29 cellular contexts compared by ENCODE assay signal in genomic region chr1:229203991-229204632, GRCh38.
DNase-seq lines count a peak whose midpoint lies in the region; ATAC-seq and TF ChIP-seq lines count a peak whose summit lies in the region.
"Had no signal": no experiment of that assay in that cellular context is flagged by ENCODE, and none has a peak within 500 bp of the region (broad histone marks: within the 10 kb centered on the region; RNA-seq: fewer than 3 reads in every experiment).

No MANE protein-coding gene starts in this region.

- H3K36me3 ChIP-seq in neural progenitor cell = no peaks in the 10 kb centered on the region
- H3K36me3 ChIP-seq in vagina = no peaks in the 10 kb centered on the region
- no peaks in the 10 kb centered on the region for H3K36me3 ChIP-seq in transverse colon
- H3K36me3 ChIP-seq: esophagus muscularis mucosa, gastrocnemius medialis, MG63 had no signal

- H3K9me3 ChIP-seq in right cardiac atrium (ENCODE audit: control insufficient read depth, low read length) (no peaks in the 10 kb centered on the region), neural progenitor cell (ENCODE audit: low read depth) (no peaks in the 10 kb centered on the region), vagina (no peaks in the 10 kb centered on the region), transverse colon (no peaks in the 10 kb centered on the region)
- H3K9me3 ChIP-seq: esophagus muscularis mucosa, gastrocnemius medialis had no signal

- peaks cover 2% of the 10 kb centered on the region for H3K9me3 Mint-ChIP-seq in neural progenitor cell
- H3K9me3 Mint-ChIP-seq: activated CD4-positive, alpha-beta memory T cell treated with anti-CD3 and anti-CD28 coated beads, Interleukin-2, amount 10 ng/mL, durations not matched to agents 7 days and 5 days; activated T-helper 17 cell treated with anti-CD3 and anti-CD28 coated beads, Interleukin-2, amount 50 U/mL, for 72 hours; immature natural killer cell; stimulated activated effector memory CD8-positive, alpha-beta T cell treated with anti-CD3 and anti-CD28 coated beads, Interleukin-12 subunit alpha, Interleukin-12 subunit beta, amount 100 ng/mL, for 72 hours had no signal

- no peaks in the 10 kb centered on the region for H3K36me3 Mint-ChIP-seq in neural progenitor cell
- H3K36me3 Mint-ChIP-seq: immature natural killer cell; stimulated activated effector memory CD8-positive, alpha-beta T cell treated with anti-CD3 and anti-CD28 coated beads, Interleukin-12 subunit alpha, Interleukin-12 subunit beta, amount 100 ng/mL, for 72 hours had no signal

- peaks cover 5% of the 10 kb centered on the region for H3K27me3 Mint-ChIP-seq in neural progenitor cell (ENCODE audit: insufficient read depth, low read depth)
- H3K27me3 Mint-ChIP-seq: activated T-helper 17 cell treated with anti-CD3 and anti-CD28 coated beads, Interleukin-2, amount 50 U/mL, for 72 hours; CD8-positive, alpha-beta memory T cell had no signal

- peak in 2 of 3 donors; percentile 35 to 69 for DNase-seq in right cardiac atrium
- DNase-seq in cardiac septum (ENCODE audit: low spot score) = no peak
- no peak for DNase-seq in coronary artery (ENCODE audit: low spot score)
- DNase-seq in neural progenitor cell (ENCODE audit: low spot score) = no peak
- DNase-seq in vagina (ENCODE audit: extremely low spot score in 2 of 2) = no peak
- DNase-seq in kidney tubule cell (ENCODE audit: low spot score) = no peak
- DNase-seq in transverse colon = no peak
- DNase-seq in NCI-H2107 (lab: John Stamatoyannopoulos, UW) = no peak
- DNase-seq: activated CD4-positive, alpha-beta memory T cell treated with anti-CD3 and anti-CD28 coated beads, Interleukin-2, amount 10 ng/mL, durations not matched to agents 7 days and 5 days; activated CD4-positive, CD25-positive, alpha-beta regulatory T cell treated with anti-CD3 and anti-CD28 coated beads, Interleukin-2, amount 50 U/mL, for 72 hours; activated CD8-positive, alpha-beta memory T cell treated with anti-CD3 and anti-CD28 coated beads, Interleukin-2, amount 50 U/mL, for 48 hours; activated naive CD4-positive, alpha-beta T cell treated with anti-CD3 and anti-CD28 coated beads, Interleukin-2, amount 50 U/mL, for 16 hours; CD8-positive, alpha-beta memory T cell; cortex of kidney; DMS 273 treated with DMSO at 0.1 percent for 48 hours; gastrocnemius medialis; hippocampal formation; immature natural killer cell; KBM-7; NCI-H1417 treated with DMSO at 0.1 percent for 48 hours; NCI-H748 treated with DMSO at 0.1 percent for 48 hours; stimulated activated CD4-positive, alpha-beta T cell treated with anti-CD3 and anti-CD28 coated beads, Interleukin-12 subunit alpha, Interleukin-12 subunit beta, amount 100 ng/mL, for 4 hours; stimulated activated CD4-positive, alpha-beta T cell treated with anti-CD3 and anti-CD28 coated beads, Interleukin-4, amount 100 ng/mL, for 24 hours had no signal

- peak in 1 of 2 donors; percentile 38 for ATAC-seq in right cardiac atrium
- ATAC-seq: activated T-helper 17 cell treated with anti-CD3 and anti-CD28 coated beads, Interleukin-2, amount 50 U/mL, for 72 hours; gastrocnemius medialis; naive thymus-derived CD4-positive, alpha-beta T cell; stimulated activated effector memory CD8-positive, alpha-beta T cell treated with anti-CD3 and anti-CD28 coated beads, Interleukin-12 subunit alpha, Interleukin-12 subunit beta, amount 100 ng/mL, for 72 hours had no signal

- H3K4me1 Mint-ChIP-seq in neural progenitor cell = peaks cover 47% of the 10 kb centered on the region
- H3K4me1 Mint-ChIP-seq: activated T-helper 17 cell treated with anti-CD3 and anti-CD28 coated beads, Interleukin-2, amount 50 U/mL, for 72 hours had no signal

- H3K4me3 ChIP-seq in right cardiac atrium (ENCODE audit: low read length) (no peak overlapping the region), coronary artery (no peak overlapping the region), neural progenitor cell (no peak overlapping the region), vagina (no peak overlapping the region), transverse colon (no peak overlapping the region)
- H3K4me3 ChIP-seq: esophagus muscularis mucosa, gastrocnemius medialis, MG63 had no signal

- no peak overlapping the region for H3K4me3 Mint-ChIP-seq in neural progenitor cell
- H3K4me3 Mint-ChIP-seq: activated CD4-positive, alpha-beta memory T cell treated with anti-CD3 and anti-CD28 coated beads, Interleukin-2, amount 10 ng/mL, durations not matched to agents 7 days and 5 days; activated T-helper 17 cell treated with anti-CD3 and anti-CD28 coated beads, Interleukin-2, amount 50 U/mL, for 72 hours; immature natural killer cell; stimulated activated effector memory CD8-positive, alpha-beta T cell treated with anti-CD3 and anti-CD28 coated beads, Interleukin-12 subunit alpha, Interleukin-12 subunit beta, amount 100 ng/mL, for 72 hours had no signal

- H3K27ac Mint-ChIP-seq in neural progenitor cell = peak overlapping the region; percentile 78
- H3K27ac Mint-ChIP-seq: activated CD4-positive, alpha-beta memory T cell treated with anti-CD3 and anti-CD28 coated beads, Interleukin-2, amount 10 ng/mL, durations not matched to agents 7 days and 5 days; activated T-helper 17 cell treated with anti-CD3 and anti-CD28 coated beads, Interleukin-2, amount 50 U/mL, for 72 hours; immature natural killer cell; stimulated activated effector memory CD8-positive, alpha-beta T cell treated with anti-CD3 and anti-CD28 coated beads, Interleukin-12 subunit alpha, Interleukin-12 subunit beta, amount 100 ng/mL, for 72 hours had no signal

- no peak overlapping the region for H2AFZ ChIP-seq in neural progenitor cell (replicated peaks)
- H2AFZ ChIP-seq: parathyroid adenoma had no signal

- no peak overlapping the region for H3K9ac ChIP-seq in neural progenitor cell
- H3K9ac ChIP-seq: parathyroid adenoma had no signal

- H3K27ac ChIP-seq in right cardiac atrium (ENCODE audit: low read length) (no peak overlapping the region), coronary artery (peak overlapping the region; percentile 75 to 80), neural progenitor cell (no peak overlapping the region), vagina (peak overlapping the region; percentile 84), transverse colon (no peak overlapping the region)
- H3K27ac ChIP-seq: gastrocnemius medialis, parathyroid adenoma had no signal

- TF ChIP-seq CTCF in coronary artery (IDR thresholded peaks at IDR 0.05) = no peak
- no peak for TF ChIP-seq CTCF in neural progenitor cell (IDR thresholded peaks at IDR 0.05)
- TF ChIP-seq CTCF in vagina (IDR thresholded peaks at IDR 0.05) = no peak
- TF ChIP-seq CTCF in transverse colon (IDR thresholded peaks at IDR 0.05) = no peak

- H3K4me2 ChIP-seq in neural progenitor cell = no peak overlapping the region

- H3K79me2 ChIP-seq in neural progenitor cell (ENCODE audit: low read depth) = no peaks in the 10 kb centered on the region
- H3K79me2 ChIP-seq: parathyroid adenoma had no signal

- peaks cover 5% of the 10 kb centered on the region for H3K4me1 ChIP-seq in right cardiac atrium (ENCODE audit: control insufficient read depth, insufficient read depth, low read length)
- peaks cover 24% of the 10 kb centered on the region for H3K4me1 ChIP-seq in neural progenitor cell
- H3K4me1 ChIP-seq in vagina = peaks cover 31% of the 10 kb centered on the region
- H3K4me1 ChIP-seq in transverse colon = peaks cover 0 to 14% (median 10%) of the 10 kb centered on the region in 4 donors
- H3K4me1 ChIP-seq: parathyroid adenoma had no signal

- peaks cover 15% of the 10 kb centered on the region for H3F3A ChIP-seq in neural progenitor cell (ENCODE audit: low read depth)

- 89% methylated on average over 11 of the region's 11 CpGs for WGBS in right cardiac atrium
- WGBS in transverse colon (ENCODE audit: low coverage in 1 of 2), 2 donors = 97 to 100% methylated on average over 3 to 11 of the region's 11 CpGs

- H3K27me3 ChIP-seq in right cardiac atrium (ENCODE audit: control insufficient read depth, insufficient read depth) = no peaks in the 10 kb centered on the region
- H3K27me3 ChIP-seq in neural progenitor cell = no peaks in the 10 kb centered on the region
- no peaks in the 10 kb centered on the region for H3K27me3 ChIP-seq in vagina
- H3K27me3 ChIP-seq in transverse colon = no peaks in the 10 kb centered on the region
- H3K27me3 ChIP-seq: esophagus muscularis mucosa, gastrocnemius medialis, MG63 had no signal

- TF ChIP-seq POLR2A in vagina (IDR thresholded peaks at IDR 0.05) = no peak
- no peak for TF ChIP-seq POLR2A in transverse colon (IDR thresholded peaks at IDR 0.05)

- in situ Hi-C loops in transverse colon (cut with MboI; ENCODE audit: low pct_ligation_motif_present in 1 of 4, low pct_unique_long_range_greater_than_20kb in 1 of 4, low sequenced_read_pairs in 3 of 4) = no loop called here

- H4K20me1 ChIP-seq in neural progenitor cell (ENCODE audit: low read depth) = no peaks in the 10 kb centered on the region

- no peak for TF ChIP-seq EP300 in transverse colon (IDR thresholded peaks at IDR 0.05; ENCODE audit: low read depth)

- intact Hi-C loops in right cardiac atrium (cut with DNase I) = no loop called here
- intact Hi-C loops in cardiac septum (cut with DNase I) = no loop called here
- intact Hi-C loops in vagina (cut with DNase I) = no loop called here
- intact Hi-C loops in transverse colon (cut with DNase I; ENCODE audit: low total_unique reads) = no loop called here

Comparison
In these comparisons a context has a peak if more than half of its experiments do, and no peak if none do; other contexts are left out.
1. DNase-seq: peak in right cardiac atrium (2 of 3); none in cardiac septum (single experiment), coronary artery (single experiment), neural progenitor cell (single experiment), vagina (0 of 2), kidney tubule cell (single experiment), transverse colon (single experiment) and NCI-H2107 (single experiment).
2. H3K27ac ChIP-seq: peak in coronary artery (2 of 2) and vagina (single experiment); none in right cardiac atrium (single experiment), neural progenitor cell (single experiment) and transverse colon (0 of 4).